Comparison of ENCODE assay signal across 16 cellular contexts in the genomic region with DNA sequence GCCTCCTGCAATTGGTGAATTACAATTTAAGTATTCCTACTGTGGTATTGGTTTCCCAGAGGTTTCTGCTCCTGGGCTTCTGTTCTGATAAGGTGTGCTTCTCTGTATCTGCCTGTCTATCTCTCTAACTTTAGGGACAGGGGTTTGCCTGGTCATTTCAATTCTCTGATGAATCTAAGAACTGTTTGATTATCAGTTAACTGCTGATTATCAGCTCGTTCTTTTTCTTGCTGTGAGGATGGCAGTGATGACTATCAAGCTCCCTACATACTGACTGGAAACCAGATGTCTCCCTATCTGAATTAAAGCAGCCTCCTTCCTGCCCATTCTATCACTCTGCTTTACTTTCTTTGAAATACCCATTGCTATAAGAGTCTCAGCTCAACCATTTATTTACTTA.
A peak's percentile ranks its signal among the peaks of the same experiment; 100 is the strongest.
DNase-seq lines count a peak whose midpoint lies in the region; ATAC-seq and TF ChIP-seq lines count a peak whose summit lies in the region.
"Had no signal": no experiment of that assay in that cellular context is flagged by ENCODE, and none has a peak within 500 bp of the region (broad histone marks: within the 10 kb centered on the region; RNA-seq: fewer than 3 reads in every experiment).

No MANE protein-coding gene starts in this region.

- POLR2A ChIA-PET in PC-3 (lab: Charles Lee; ENCODE audit: unreplicated experiment) = interaction anchor here (0.7 kb wide), 1 partner anchor 387 kb away, joined by 4 read pairs; no protein-coding TSS in a partner anchor

- no peaks in the 10 kb centered on the region for H3K36me3 ChIP-seq in PC-3 (ENCODE audit: low read depth, low read length)

- intact Hi-C loops in PC-3 (cut with micrococcal nuclease) = no loop called here
- intact Hi-C loops in activated T-helper 2 cell treated with anti-CD3 and anti-CD28 coated beads, Interferon-gamma antibody, Interleukin-2, Interleukin-4, amounts not matched to agents 10 μg/mL and 5 μg/mL and 100 μg/mL, durations not matched to agents 14 hours and 24 hours and 36 hours (cut with micrococcal nuclease) = loop anchor here (1.0 to 5.0 kb wide), 5 partner anchors 9 to 1069 kb away; a partner anchor contains a TSS

- CTCF ChIA-PET in activated naive CD4-positive, alpha-beta T cell treated with anti-CD3 and anti-CD28 coated beads, Interleukin-2, amount 10 ng/mL, durations not matched to agents 7 days and 5 days (lab: Charles Lee) = no interaction called here
- CTCF ChIA-PET in PC-3 (lab: Charles Lee) = no interaction called here

- H3K9me3 Mint-ChIP-seq in activated naive CD4-positive, alpha-beta T cell treated with anti-CD3 and anti-CD28 coated beads, Interleukin-2, amount 50 U/mL, for 24 hours = no peaks in the 10 kb centered on the region
- no peaks in the 10 kb centered on the region for H3K9me3 Mint-ChIP-seq in activated naive CD4-positive, alpha-beta T cell treated with anti-CD3 and anti-CD28 coated beads, Interleukin-2, amount 10 ng/mL, durations not matched to agents 7 days and 5 days
- peaks cover 5% of the 10 kb centered on the region for H3K9me3 Mint-ChIP-seq in activated T-helper 2 cell treated with anti-CD3 and anti-CD28 coated beads, Interferon-gamma antibody, Interleukin-2, Interleukin-4, amounts not matched to agents 10 μg/mL and 5 μg/mL and 100 μg/mL, durations not matched to agents 14 hours and 24 hours and 36 hours
- H3K9me3 Mint-ChIP-seq in stimulated activated effector memory CD8-positive, alpha-beta T cell treated with anti-CD3 and anti-CD28 coated beads, Interleukin-12 subunit alpha, Interleukin-12 subunit beta, amount 100 ng/mL, for 72 hours = no peaks in the 10 kb centered on the region

- no peak overlapping the region for H3K4me3 ChIP-seq in PC-3 (ENCODE audit: low read length)
- H3K4me3 ChIP-seq: K562 had no signal

- peak overlapping the region; percentile 77 for H3K27ac Mint-ChIP-seq in activated naive CD4-positive, alpha-beta T cell treated with anti-CD3 and anti-CD28 coated beads, Interleukin-2, amount 50 U/mL, for 24 hours
- H3K27ac Mint-ChIP-seq in activated naive CD4-positive, alpha-beta T cell treated with anti-CD3 and anti-CD28 coated beads, Interleukin-2, amount 10 ng/mL, durations not matched to agents 7 days and 5 days = no peak overlapping the region
- peak overlapping the region; percentile 97 for H3K27ac Mint-ChIP-seq in activated T-helper 2 cell treated with anti-CD3 and anti-CD28 coated beads, Interferon-gamma antibody, Interleukin-2, Interleukin-4, amounts not matched to agents 10 μg/mL and 5 μg/mL and 100 μg/mL, durations not matched to agents 14 hours and 24 hours and 36 hours
- H3K27ac Mint-ChIP-seq in stimulated activated effector memory CD8-positive, alpha-beta T cell treated with anti-CD3 and anti-CD28 coated beads, Interleukin-12 subunit alpha, Interleukin-12 subunit beta, amount 100 ng/mL, for 72 hours = peak overlapping the region; percentile 75

- no peak for TF ChIP-seq CTCF in PC-3 (conservative IDR thresholded peaks at IDR 0.05; ENCODE audit: low read depth, low read length)

- no peaks in the 10 kb centered on the region for H3K27me3 Mint-ChIP-seq in activated naive CD4-positive, alpha-beta T cell treated with anti-CD3 and anti-CD28 coated beads, Interleukin-2, amount 50 U/mL, for 24 hours
- no peaks in the 10 kb centered on the region for H3K27me3 Mint-ChIP-seq in activated naive CD4-positive, alpha-beta T cell treated with anti-CD3 and anti-CD28 coated beads, Interleukin-2, amount 10 ng/mL, durations not matched to agents 7 days and 5 days
- H3K27me3 Mint-ChIP-seq in activated T-helper 2 cell treated with anti-CD3 and anti-CD28 coated beads, Interferon-gamma antibody, Interleukin-2, Interleukin-4, amounts not matched to agents 10 μg/mL and 5 μg/mL and 100 μg/mL, durations not matched to agents 14 hours and 24 hours and 36 hours (ENCODE audit: low read depth) = no peaks in the 10 kb centered on the region

- no peaks in the 10 kb centered on the region for H3K27me3 ChIP-seq in PC-3 (ENCODE audit: low read length)

- H3K79me2 ChIP-seq in PC-3 (ENCODE audit: low read length) = no peaks in the 10 kb centered on the region

- no peak for ATAC-seq in PC-3
- ATAC-seq in stimulated activated effector memory CD8-positive, alpha-beta T cell treated with anti-CD3 and anti-CD28 coated beads, Interleukin-12 subunit alpha, Interleukin-12 subunit beta, amount 100 ng/mL, for 72 hours = no peak
- ATAC-seq in HG03565 (IDR thresholded peaks at IDR 0.05; ENCODE audit: unreplicated experiment) = no peak
- ATAC-seq: K562 had no signal

- peaks cover 26% of the 10 kb centered on the region for H3K4me1 ChIP-seq in PC-3 (ENCODE audit: insufficient read depth, low read length)

- H3K36me3 Mint-ChIP-seq in activated naive CD4-positive, alpha-beta T cell treated with anti-CD3 and anti-CD28 coated beads, Interleukin-2, amount 50 U/mL, for 24 hours = peaks cover 29% of the 10 kb centered on the region
- peaks cover 38% of the 10 kb centered on the region for H3K36me3 Mint-ChIP-seq in activated naive CD4-positive, alpha-beta T cell treated with anti-CD3 and anti-CD28 coated beads, Interleukin-2, amount 10 ng/mL, durations not matched to agents 7 days and 5 days
- H3K36me3 Mint-ChIP-seq in activated T-helper 2 cell treated with anti-CD3 and anti-CD28 coated beads, Interferon-gamma antibody, Interleukin-2, Interleukin-4, amounts not matched to agents 10 μg/mL and 5 μg/mL and 100 μg/mL, durations not matched to agents 14 hours and 24 hours and 36 hours (ENCODE audit: low read depth) = peaks cover 50% of the 10 kb centered on the region
- H3K36me3 Mint-ChIP-seq in stimulated activated effector memory CD8-positive, alpha-beta T cell treated with anti-CD3 and anti-CD28 coated beads, Interleukin-12 subunit alpha, Interleukin-12 subunit beta, amount 100 ng/mL, for 72 hours = peaks cover 24% of the 10 kb centered on the region

- H4K20me1 ChIP-seq in PC-3 (ENCODE audit: low read length) = no peaks in the 10 kb centered on the region

- no peaks in the 10 kb centered on the region for H3F3A ChIP-seq in PC-3 (ENCODE audit: low read length, unreplicated experiment)

- H2AFZ ChIP-seq in PC-3 (ENCODE audit: low read length) = peak overlapping the region; percentile 21; the same call in 1 of the 2 replicates

- H3K4me1 Mint-ChIP-seq in activated naive CD4-positive, alpha-beta T cell treated with anti-CD3 and anti-CD28 coated beads, Interleukin-2, amount 50 U/mL, for 24 hours = peaks cover 36% of the 10 kb centered on the region
- peaks cover 7% of the 10 kb centered on the region for H3K4me1 Mint-ChIP-seq in activated naive CD4-positive, alpha-beta T cell treated with anti-CD3 and anti-CD28 coated beads, Interleukin-2, amount 10 ng/mL, durations not matched to agents 7 days and 5 days
- H3K4me1 Mint-ChIP-seq in activated T-helper 2 cell treated with anti-CD3 and anti-CD28 coated beads, Interferon-gamma antibody, Interleukin-2, Interleukin-4, amounts not matched to agents 10 μg/mL and 5 μg/mL and 100 μg/mL, durations not matched to agents 14 hours and 24 hours and 36 hours (ENCODE audit: low read depth) = peaks cover 59% of the 10 kb centered on the region
- H3K4me1 Mint-ChIP-seq in stimulated activated effector memory CD8-positive, alpha-beta T cell treated with anti-CD3 and anti-CD28 coated beads, Interleukin-12 subunit alpha, Interleukin-12 subunit beta, amount 100 ng/mL, for 72 hours = peaks cover 50% of the 10 kb centered on the region

- H3K27ac ChIP-seq in PC-3 (ENCODE audit: low read length) = peak overlapping the region; percentile 14; the same call in 1 of the 2 replicates

- no peak overlapping the region for H3K9ac ChIP-seq in PC-3 (ENCODE audit: low read length)

- DNase-seq in activated naive CD4-positive, alpha-beta T cell treated with anti-CD3 and anti-CD28 coated beads, Interleukin-2, amount 10 ng/mL, durations not matched to agents 7 days and 5 days = no peak
- DNase-seq in PC-3 (no peak), HPDE6-E6E7 (ENCODE audit: extremely low spot score) (no peak)
- no peak for DNase-seq in activated T-helper 2 cell treated with anti-CD3 and anti-CD28 coated beads, Interferon-gamma antibody, Interleukin-2, Interleukin-4, amounts not matched to agents 10 μg/mL and 5 μg/mL and 100 μg/mL, durations not matched to agents 14 hours and 24 hours and 36 hours (ENCODE audit: low spot score)
- DNase-seq in stimulated activated effector memory CD8-positive, alpha-beta T cell treated with anti-CD3 and anti-CD28 coated beads, Interleukin-12 subunit alpha, Interleukin-12 subunit beta, amount 100 ng/mL, for 72 hours (ENCODE audit: low spot score in 2 of 2) = no peak
- DNase-seq in activated effector memory CD4-positive, alpha-beta T cell treated with anti-CD3 and anti-CD28 coated beads, Interleukin-2, amount 50 U/mL, for 16 hours = no peak
- DNase-seq: COR-L47, MV-4-11, NCI-H1417, NCI-H187 treated with DMSO at 0.1 percent for 48 hours, NCI-H69, RPMI8226, SIG-M5 had no signal

- no TSS peak for BruUV-seq in PC-3 (replicated peaks; lab: Mats Ljungman, UMichigan)

- no peaks in the 10 kb centered on the region for H3K9me3 ChIP-seq in PC-3 (ENCODE audit: low read length)

- H3K4me2 ChIP-seq in PC-3 (ENCODE audit: low read length) = peak overlapping the region; percentile 39; the same call in 1 of the 2 replicates

- H3K9me2 ChIP-seq in PC-3 (replicated peaks; ENCODE audit: low read length) = no peaks in the 10 kb centered on the region

- H3K4me3 Mint-ChIP-seq in activated naive CD4-positive, alpha-beta T cell treated with anti-CD3 and anti-CD28 coated beads, Interleukin-2, amount 50 U/mL, for 24 hours = peak overlapping the region; percentile 17
- H3K4me3 Mint-ChIP-seq in activated naive CD4-positive, alpha-beta T cell treated with anti-CD3 and anti-CD28 coated beads, Interleukin-2, amount 10 ng/mL, durations not matched to agents 7 days and 5 days = no peak overlapping the region
- peak overlapping the region; percentile 79 for H3K4me3 Mint-ChIP-seq in activated T-helper 2 cell treated with anti-CD3 and anti-CD28 coated beads, Interferon-gamma antibody, Interleukin-2, Interleukin-4, amounts not matched to agents 10 μg/mL and 5 μg/mL and 100 μg/mL, durations not matched to agents 14 hours and 24 hours and 36 hours (ENCODE audit: low read depth)
- peak overlapping the region; percentile 30 for H3K4me3 Mint-ChIP-seq in stimulated activated effector memory CD8-positive, alpha-beta T cell treated with anti-CD3 and anti-CD28 coated beads, Interleukin-12 subunit alpha, Interleukin-12 subunit beta, amount 100 ng/mL, for 72 hours
